9 cellular contexts compared by ENCODE assay signal in the genomic region with DNA sequence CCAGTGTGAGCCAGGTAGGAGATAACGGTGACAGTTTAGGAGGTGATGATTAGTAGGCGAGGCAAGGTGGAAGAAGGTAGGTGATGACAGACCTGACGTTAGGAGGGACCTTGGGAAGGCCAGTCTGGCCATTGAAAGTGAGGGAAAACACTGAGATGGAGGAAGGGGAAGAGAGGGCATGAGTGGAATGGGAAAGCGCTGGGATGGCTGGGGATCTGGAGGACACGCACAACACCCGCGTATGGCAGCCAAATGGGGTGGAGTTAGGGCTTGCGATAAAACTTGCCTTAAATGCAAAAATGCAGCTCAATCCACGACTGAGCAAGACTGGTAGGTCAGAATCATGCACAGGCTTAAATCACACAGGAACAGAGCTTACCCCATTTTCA. TPM values are rescaled to one million over a fixed set of nuclear protein-coding genes. Genes with fewer than 3 reads are reported as not detected.
DNase-seq lines count a peak whose midpoint lies in the region; ATAC-seq and TF ChIP-seq lines count a peak whose summit lies in the region.
"Had no signal": no experiment of that assay in that cellular context is flagged by ENCODE, and none has a peak within 500 bp of the region (broad histone marks: within the 10 kb centered on the region; RNA-seq: fewer than 3 reads in every experiment).

No MANE protein-coding gene starts in this region.

- POLR2A ChIA-PET in AG04450 (lab: Yijun Ruan, JAX) = no interaction called here

- H3K27me3 Mint-ChIP-seq in endodermal cell (ENCODE audit: insufficient read depth) (peaks cover 10% of the 10 kb centered on the region), natural killer cell (ENCODE audit: low read depth in 2 of 2) (peaks cover 0 to 3% of the 10 kb centered on the region in 2 donors)

- H3K36me3 Mint-ChIP-seq in endodermal cell (ENCODE audit: low read depth) (no peaks in the 10 kb centered on the region), natural killer cell (no peaks in the 10 kb centered on the region)

- TF ChIP-seq CTCF in AG04450 (IDR thresholded peaks at IDR 0.05; ENCODE audit: low read depth, low read length) = no peak
- no peak for TF ChIP-seq CTCF in OCI-LY1 (IDR thresholded peaks at IDR 0.05; ENCODE audit: low read length)
- no peak for TF ChIP-seq CTCF in endodermal cell (conservative IDR thresholded peaks at IDR 0.05)
- TF ChIP-seq CTCF in natural killer cell (IDR thresholded peaks at IDR 0.05) = no peak

- H3K4me3 ChIP-seq in AG04450 (ENCODE audit: low read depth, low read length) (peak overlapping the region; percentile 79), OCI-LY1 (ENCODE audit: low read depth, low read length, poor library complexity, severe bottlenecking) (peak overlapping the region; percentile 67), endodermal cell (ENCODE audit: low read length) (peak overlapping the region; percentile 88)

- DNase-seq in AG04450 (ENCODE audit: low read depth, low spot score) (no peak), endodermal cell (no peak), natural killer cell (no peak), kidney tubule cell (ENCODE audit: low spot score) (no peak), NCI-H69 (lab: John Stamatoyannopoulos, UW) (no peak), DMS114 treated with DMSO at 0.1 percent for 48 hours (lab: John Stamatoyannopoulos, UW; ENCODE audit: unreplicated experiment) (no peak)
- DNase-seq: NCI-H1694 treated with DMSO at 0.1 percent for 48 hours had no signal

- peaks cover 3% of the 10 kb centered on the region for H3K27me3 ChIP-seq in AG04450 (ENCODE audit: control insufficient read depth, insufficient read depth, low read length)
- H3K27me3 ChIP-seq in OCI-LY1 (ENCODE audit: insufficient read depth, low read length) = no peaks in the 10 kb centered on the region
- peaks cover 10% of the 10 kb centered on the region for H3K27me3 ChIP-seq in endodermal cell (ENCODE audit: control insufficient read depth, insufficient read depth, low read length, poor library complexity, severe bottlenecking)

- no peaks in the 10 kb centered on the region for H3F3A ChIP-seq in OCI-LY1 (ENCODE audit: insufficient read depth, low read length)

- H3K36me3 ChIP-seq in OCI-LY1 (ENCODE audit: insufficient read depth, low read length) = no peaks in the 10 kb centered on the region
- H3K36me3 ChIP-seq in endodermal cell (ENCODE audit: control insufficient read depth, insufficient read depth, low read length) = no peaks in the 10 kb centered on the region

- CTCF ChIA-PET in AG04450 (lab: Charles Lee) = no interaction called here

- H2AFZ ChIP-seq in OCI-LY1 (ENCODE audit: low read length) = peak overlapping the region; percentile 94

- H3K27ac Mint-ChIP-seq in endodermal cell (peak overlapping the region; percentile 67), natural killer cell (peak overlapping the region; percentile 68 to 81)

- H3K4me1 Mint-ChIP-seq in endodermal cell (peaks cover 4% of the 10 kb centered on the region), natural killer cell (peaks cover 7 to 12% of the 10 kb centered on the region in 2 donors)

- H3K9me3 ChIP-seq in AG04450 (ENCODE audit: control insufficient read depth, insufficient read depth, low read length) (no peaks in the 10 kb centered on the region; the same call in 1 of the 2 replicates), OCI-LY1 (ENCODE audit: low read length) (no peaks in the 10 kb centered on the region), endodermal cell (ENCODE audit: control insufficient read depth, low read length) (no peaks in the 10 kb centered on the region)

- H3K79me2 ChIP-seq in OCI-LY1 (ENCODE audit: insufficient read depth, low read length) = no peaks in the 10 kb centered on the region

- H4K20me1 ChIP-seq in OCI-LY1 (ENCODE audit: insufficient read depth, low read length) = no peaks in the 10 kb centered on the region

- H3K27ac ChIP-seq in AG04450 (ENCODE audit: low read depth, low read length) (no peak overlapping the region), OCI-LY1 (ENCODE audit: low read depth, low read length, poor library complexity, severe bottlenecking) (no peak overlapping the region), endodermal cell (ENCODE audit: low read depth, low read length) (no peak overlapping the region)

- H3K4me1 ChIP-seq in OCI-LY1 (ENCODE audit: insufficient read depth, low read length, severe bottlenecking) = peaks cover 18% of the 10 kb centered on the region
- no peaks in the 10 kb centered on the region for H3K4me1 ChIP-seq in endodermal cell (ENCODE audit: control insufficient read depth, insufficient read depth, low read length)

- intact Hi-C loops in natural killer cell (cut with micrococcal nuclease) = loop anchor here (1.0 to 2.0 kb wide), 2 partner anchors 42 to 93 kb away; a partner anchor contains a TSS

- H3K4me3 Mint-ChIP-seq in endodermal cell = peak overlapping the region; percentile 70
- peak overlapping the region; percentile 95 for H3K4me3 Mint-ChIP-seq in natural killer cell

- H3K9ac ChIP-seq in OCI-LY1 (ENCODE audit: low read length) (peak overlapping the region; percentile 63), endodermal cell (ENCODE audit: extremely low read depth, low read length, poor library complexity, severe bottlenecking) (peak overlapping the region; percentile 39)

- no peaks in the 10 kb centered on the region for H3K9me2 ChIP-seq in OCI-LY1 (ENCODE audit: low read depth, low read length)

- ATAC-seq in natural killer cell = no peak
- ATAC-seq in GM19035 (IDR thresholded peaks at IDR 0.05; ENCODE audit: unreplicated experiment) = no peak

- WGBS in endodermal cell (ENCODE audit: insufficient coverage in 1 of 2, insufficient read length in 1 of 2), 2 experiments = 35 to 43% methylated on average over 8 to 9 of the region's 9 CpGs

- H3K4me2 ChIP-seq in OCI-LY1 (ENCODE audit: low read length) = peak overlapping the region; percentile 94

- H3K9me3 Mint-ChIP-seq in endodermal cell (no peaks in the 10 kb centered on the region), natural killer cell (no peaks in the 10 kb centered on the region)

RNA-seq across cellular contexts. Expression of a gene that starts 0.6 kb away (rescaled TPM):
- 0.19 and 0.29 TPM in 2 replicates for polyA plus RNA-seq in AG04450 (2011; rRNA removed)
- polyA minus RNA-seq in AG04450 (2011; rRNA and poly(A)+ RNA removed) = 0.28 and 0.39 TPM in 2 replicates
- 1 to 10 TPM in 1 of 2 donors, under 1 TPM in 1; 0.37 to 1.3 TPM for total RNA-seq in endodermal cell
- 0.53 TPM for polyA plus RNA-seq in endodermal cell (2013, experiment 1 of 2)
- polyA plus RNA-seq in endodermal cell (2013, experiment 2 of 2) = 0.62 TPM
- total RNA-seq in natural killer cell = under 1 TPM; 0.19 to 0.63 (median 0.32) TPM

RNA-seq across cellular contexts. Expression of a gene that starts 42.3 kb away (rescaled TPM):
- 139 and 179 TPM in 2 replicates for polyA plus RNA-seq in AG04450 (2011; rRNA removed)
- 78.9 and 109 TPM in 2 replicates for polyA minus RNA-seq in AG04450 (2011; rRNA and poly(A)+ RNA removed)
- total RNA-seq in endodermal cell (100 to 1,000 TPM; 176 to 183 TPM), natural killer cell (100 to 1,000 TPM; 204 to 233 (median 214) TPM)
- 143 TPM for polyA plus RNA-seq in endodermal cell (2013, experiment 1 of 2)
- 141 TPM for polyA plus RNA-seq in endodermal cell (2013, experiment 2 of 2)
